ENCODE assay signal across 8 cellular contexts in the genomic region with DNA sequence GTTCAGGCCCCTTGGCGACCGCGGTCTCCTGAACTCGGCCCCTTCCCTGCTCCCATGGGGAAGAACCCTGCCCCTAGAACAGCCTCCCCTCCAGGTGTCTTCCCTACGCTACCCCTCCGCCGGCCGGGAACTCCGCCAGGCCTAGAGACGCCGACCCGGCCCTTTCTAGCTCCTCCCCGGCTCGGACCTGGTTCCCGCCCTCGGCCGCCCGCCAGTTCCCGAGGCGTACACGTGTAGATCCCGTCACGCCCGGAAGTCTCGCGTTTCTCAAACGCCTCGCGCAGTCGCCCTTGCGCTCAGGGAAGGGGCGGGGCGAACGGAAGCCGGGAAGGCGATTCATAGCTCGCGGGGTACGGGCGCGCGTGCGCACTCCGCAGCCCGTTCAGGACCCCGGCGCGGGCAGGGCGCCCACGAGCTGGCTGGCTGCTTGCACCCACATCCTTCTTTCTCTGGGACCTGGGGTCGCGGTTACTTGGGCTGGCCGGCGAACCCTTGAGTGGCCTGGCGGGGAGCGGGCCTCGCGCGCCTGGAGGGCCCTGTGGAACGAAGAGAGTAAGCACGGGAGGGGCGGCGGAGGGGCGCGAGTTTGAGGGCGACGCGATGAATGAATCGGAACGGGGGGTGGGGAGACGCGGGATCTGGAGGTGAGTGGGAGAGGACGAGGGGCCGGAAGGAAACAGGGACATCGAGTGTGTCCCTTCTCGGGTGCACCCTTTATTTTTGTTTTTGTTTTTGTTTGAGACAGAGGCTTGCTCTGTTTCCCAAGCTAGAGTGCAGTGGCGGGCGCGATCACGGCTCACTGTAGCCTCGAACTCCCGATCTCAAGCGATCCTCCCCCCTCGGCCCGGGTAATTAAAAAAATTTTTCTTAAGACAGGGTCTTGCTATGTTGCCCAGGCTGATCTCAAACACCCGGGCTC. TPM values are rescaled to one million over a fixed set of nuclear protein-coding genes. Genes with fewer than 3 reads are reported as not detected.
DNase-seq lines count a peak whose midpoint lies in the region; ATAC-seq, FAIRE-seq and TF ChIP-seq lines count a peak whose summit lies in the region.

Gene POP7 (plus strand): TSS at position 369 of the 919 bp plus-strand sequence. CDS start 710 bp downstream, outside the sequence.

- H3K27me3 ChIP-seq in pancreas: no peaks in the 10 kb centered on the region
- H3K27me3 ChIP-seq in tibial artery: no peaks in the 10 kb centered on the region

- DNase-seq in GM12864 (ENCODE audit: low read depth): peak; percentile 91
- peak; percentile 99 to 100 (median 99) for DNase-seq in NCI-H1417 (lab: John Stamatoyannopoulos, UW)
- peak; percentile 92 to 95 for DNase-seq in SW 1271 (lab: John Stamatoyannopoulos, UW)
- peak; percentile 97 for DNase-seq in activated naive CD8-positive, alpha-beta T cell treated with anti-CD3 and anti-CD28 coated beads, Interleukin-2, amount 50 U/mL, for 16 hours (ENCODE audit: low read depth, low spot score)
- peak; percentile 100 for DNase-seq in Right ventricle myocardium inferior (ENCODE audit: missing footprints)
- peak; percentile 98 to 100 (median 99) for DNase-seq in pancreas
- peak; percentile 98 to 99 for DNase-seq in tibial artery

- intact Hi-C loops in Right ventricle myocardium inferior (cut with DNase I): loop anchor here (5.0 kb wide), 1 partner anchor 146 kb away; the partner anchor contains the start of gene SLC12A9
- intact Hi-C loops in pancreas (cut with DNase I): loop anchor here in 1 of 3 donors (10.0 kb wide), 1 partner anchor 149 kb away; the partner anchor contains the start of gene SLC12A9
- intact Hi-C loops in tibial artery (cut with DNase I; ENCODE audit: low total_unique reads): loop anchor here (5.0 kb wide), 1 partner anchor 146 kb away; the partner anchor contains the start of gene SLC12A9

- peak within 1 kb of the TSS; percentile 58 to 87 (median 84) for H3K27ac ChIP-seq in pancreas
- peak within 1 kb of the TSS; percentile 90 to 96 for H3K27ac ChIP-seq in tibial artery

- peak within 1 kb of the TSS; percentile 95 for H3K4me3 ChIP-seq in GM12864 (ENCODE audit: low read depth, low read length)
- H3K4me3 ChIP-seq in pancreas: peak within 1 kb of the TSS; percentile 71 to 85 (median 78)
- H3K4me3 ChIP-seq in tibial artery: peak within 1 kb of the TSS; percentile 63 to 77

- H3K36me3 ChIP-seq in pancreas (no peaks in the 10 kb centered on the region), tibial artery (no peaks in the 10 kb centered on the region)

- peak; percentile 93 for ATAC-seq in HG02759 (IDR thresholded peaks at IDR 0.05; ENCODE audit: unreplicated experiment)
- peak; percentile 98 for ATAC-seq in Right ventricle myocardium inferior
- ATAC-seq in pancreas: peak; percentile 94 to 98 (median 96)

- H3K4me1 ChIP-seq in pancreas: peaks cover 0 to 11% (median 6%) of the 10 kb centered on the region in 3 donors
- peaks cover 0 to 21% (median 19%) of the 10 kb centered on the region in 4 donors for H3K4me1 ChIP-seq in tibial artery

- TF ChIP-seq CTCF in GM12864 (IDR thresholded peaks at IDR 0.05; ENCODE audit: low read depth, low read length, missing control alignments): no peak
- no peak for TF ChIP-seq CTCF in pancreas (IDR thresholded peaks at IDR 0.05)
- TF ChIP-seq CTCF in tibial artery (IDR thresholded peaks at IDR 0.05): no peak

- FAIRE-seq in pancreas (lab: Jason Lieb, UNC): peak; percentile 64

- H3K9me3 ChIP-seq in pancreas (no peaks in the 10 kb centered on the region), tibial artery (no peaks in the 10 kb centered on the region)

- WGBS in pancreas, 2 donors: 0% methylated on average over 84 to 86 of the region's 86 CpGs

RNA-seq across cellular contexts. Expression of gene POP7, which starts in this region (rescaled TPM):
- total RNA-seq in Right ventricle myocardium inferior (29.2 TPM), pancreas (10 to 100 TPM; 10.5 to 19.2 (median 13.8) TPM)
- 10 to 100 TPM; 20.5 to 26.1 TPM for polyA plus RNA-seq in pancreas

Comparison
In these comparisons a context has a peak if more than half of its experiments do, and no peak if none do; other contexts are left out.
1. Peak in every context shown above with its lines: DNase-seq, ATAC-seq, H3K4me3 ChIP-seq and H3K27ac ChIP-seq.